In the genomic region with DNA sequence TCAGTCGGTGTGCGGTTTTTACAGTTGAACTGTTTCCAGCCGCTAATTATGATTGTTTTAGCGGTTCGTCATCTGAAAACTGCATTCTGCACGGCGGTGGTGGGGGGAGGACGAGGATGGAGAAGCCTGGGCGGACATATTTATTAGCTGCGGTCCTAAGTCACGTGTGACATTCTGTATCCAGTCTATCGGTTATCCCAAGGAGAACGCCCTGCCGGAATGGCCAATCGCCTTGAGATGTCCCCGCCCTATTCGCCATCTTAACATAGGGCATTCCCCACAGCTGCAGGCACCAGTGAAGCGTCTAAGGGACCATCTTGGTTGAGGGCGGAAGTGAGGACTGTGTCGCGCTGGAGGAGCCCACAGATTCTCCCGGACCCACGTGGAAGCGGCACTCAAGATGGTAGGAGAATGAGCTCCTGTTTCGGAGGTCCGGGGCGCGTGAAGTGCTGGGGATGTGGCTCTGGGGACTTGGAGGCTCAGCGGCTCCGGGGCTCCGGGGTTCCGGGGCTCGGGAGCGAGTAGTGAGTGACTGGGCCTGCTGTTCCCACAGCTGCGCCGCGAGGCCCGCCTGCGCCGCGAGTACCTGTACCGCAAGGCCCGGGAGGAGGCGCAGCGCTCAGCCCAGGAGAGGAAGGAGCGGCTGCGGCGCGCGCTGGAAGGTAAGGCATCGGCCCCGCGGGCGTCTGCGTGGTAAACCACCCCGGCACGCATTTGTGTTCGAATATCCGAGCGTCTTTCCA, we compare ENCODE assay signal across 1 cellular context.
A peak's percentile ranks its signal among the peaks of the same experiment; 100 is the strongest.
TF ChIP-seq lines count a peak whose summit lies in the region.

A gene with protein sequence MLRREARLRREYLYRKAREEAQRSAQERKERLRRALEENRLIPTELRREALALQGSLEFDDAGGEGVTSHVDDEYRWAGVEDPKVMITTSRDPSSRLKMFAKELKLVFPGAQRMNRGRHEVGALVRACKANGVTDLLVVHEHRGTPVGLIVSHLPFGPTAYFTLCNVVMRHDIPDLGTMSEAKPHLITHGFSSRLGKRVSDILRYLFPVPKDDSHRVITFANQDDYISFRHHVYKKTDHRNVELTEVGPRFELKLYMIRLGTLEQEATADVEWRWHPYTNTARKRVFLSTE (plus strand): TSS at position 365 of the 743 bp plus-strand sequence. CDS start 36 bp downstream, at position 401.

TF ChIP-seq in K562, 482 proteins besides CTCF, POLR2A, EP300 and RAD21 (continued from another document and continues in another):
- peak; percentile 88 for TF ChIP-seq PHF20 (IDR thresholded peaks at IDR 0.05; ENCODE audit: partially characterized antibody)
- no peak for TF ChIP-seq ZNF12 (CRISPR knock-in tag; IDR thresholded peaks at IDR 0.05)
- TF ChIP-seq ZNF717 (CRISPR knock-in tag; IDR thresholded peaks at IDR 0.05): no peak
- TF ChIP-seq ZNF507 (tag; conservative IDR thresholded peaks at IDR 0.05): no peak
- peak; percentile 93 for TF ChIP-seq GABPA (tag; conservative IDR thresholded peaks at IDR 0.05; ENCODE audit: low read depth)
- TF ChIP-seq CREM (IDR thresholded peaks at IDR 0.05; ENCODE audit: low read depth): peak; percentile 91
- no peak for TF ChIP-seq ZKSCAN3 (CRISPR knock-in tag; IDR thresholded peaks at IDR 0.05)
- TF ChIP-seq ZNF23 (CRISPR knock-in tag; IDR thresholded peaks at IDR 0.05): no peak
- TF ChIP-seq XRCC4 (IDR thresholded peaks at IDR 0.05; ENCODE audit: extremely low read depth, insufficient read depth, insufficient read length): no peak
- no peak for TF ChIP-seq SNIP1 (IDR thresholded peaks at IDR 0.05; ENCODE audit: low read depth)
- TF ChIP-seq, protein P1, sequence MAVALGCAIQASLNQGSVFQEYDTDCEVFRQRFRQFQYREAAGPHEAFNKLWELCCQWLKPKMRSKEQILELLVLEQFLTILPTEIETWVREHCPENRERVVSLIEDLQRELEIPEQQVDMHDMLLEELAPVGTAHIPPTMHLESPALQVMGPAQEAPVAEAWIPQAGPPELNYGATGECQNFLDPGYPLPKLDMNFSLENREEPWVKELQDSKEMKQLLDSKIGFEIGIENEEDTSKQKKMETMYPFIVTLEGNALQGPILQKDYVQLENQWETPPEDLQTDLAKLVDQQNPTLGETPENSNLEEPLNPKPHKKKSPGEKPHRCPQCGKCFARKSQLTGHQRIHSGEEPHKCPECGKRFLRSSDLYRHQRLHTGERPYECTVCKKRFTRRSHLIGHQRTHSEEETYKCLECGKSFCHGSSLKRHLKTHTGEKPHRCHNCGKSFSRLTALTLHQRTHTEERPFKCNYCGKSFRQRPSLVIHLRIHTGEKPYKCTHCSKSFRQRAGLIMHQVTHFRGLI (CRISPR knock-in tag; IDR thresholded peaks at IDR 0.05): no peak
- TF ChIP-seq BRCA1 (IDR thresholded peaks at IDR 0.05): no peak
- no peak for TF ChIP-seq BRCA1 (CRISPR knock-in tag; IDR thresholded peaks at IDR 0.05)
- TF ChIP-seq TAF9B (IDR thresholded peaks at IDR 0.05; ENCODE audit: partially characterized antibody): peak; percentile 79
- peak; percentile 88 for TF ChIP-seq ELF4 (CRISPR knock-in tag; IDR thresholded peaks at IDR 0.05)
- no peak for TF ChIP-seq NR3C1 (CRISPR knock-in tag; IDR thresholded peaks at IDR 0.05)
- TF ChIP-seq, protein P2, sequence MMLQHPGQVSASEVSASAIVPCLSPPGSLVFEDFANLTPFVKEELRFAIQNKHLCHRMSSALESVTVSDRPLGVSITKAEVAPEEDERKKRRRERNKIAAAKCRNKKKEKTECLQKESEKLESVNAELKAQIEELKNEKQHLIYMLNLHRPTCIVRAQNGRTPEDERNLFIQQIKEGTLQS (IDR thresholded peaks at IDR 0.05): no peak
- TF ChIP-seq, protein P2 (CRISPR knock-in tag; conservative IDR thresholded peaks at IDR 0.05): peak; percentile 6; the same call in 1 of the 2 replicates
- TF ChIP-seq, protein P3, sequence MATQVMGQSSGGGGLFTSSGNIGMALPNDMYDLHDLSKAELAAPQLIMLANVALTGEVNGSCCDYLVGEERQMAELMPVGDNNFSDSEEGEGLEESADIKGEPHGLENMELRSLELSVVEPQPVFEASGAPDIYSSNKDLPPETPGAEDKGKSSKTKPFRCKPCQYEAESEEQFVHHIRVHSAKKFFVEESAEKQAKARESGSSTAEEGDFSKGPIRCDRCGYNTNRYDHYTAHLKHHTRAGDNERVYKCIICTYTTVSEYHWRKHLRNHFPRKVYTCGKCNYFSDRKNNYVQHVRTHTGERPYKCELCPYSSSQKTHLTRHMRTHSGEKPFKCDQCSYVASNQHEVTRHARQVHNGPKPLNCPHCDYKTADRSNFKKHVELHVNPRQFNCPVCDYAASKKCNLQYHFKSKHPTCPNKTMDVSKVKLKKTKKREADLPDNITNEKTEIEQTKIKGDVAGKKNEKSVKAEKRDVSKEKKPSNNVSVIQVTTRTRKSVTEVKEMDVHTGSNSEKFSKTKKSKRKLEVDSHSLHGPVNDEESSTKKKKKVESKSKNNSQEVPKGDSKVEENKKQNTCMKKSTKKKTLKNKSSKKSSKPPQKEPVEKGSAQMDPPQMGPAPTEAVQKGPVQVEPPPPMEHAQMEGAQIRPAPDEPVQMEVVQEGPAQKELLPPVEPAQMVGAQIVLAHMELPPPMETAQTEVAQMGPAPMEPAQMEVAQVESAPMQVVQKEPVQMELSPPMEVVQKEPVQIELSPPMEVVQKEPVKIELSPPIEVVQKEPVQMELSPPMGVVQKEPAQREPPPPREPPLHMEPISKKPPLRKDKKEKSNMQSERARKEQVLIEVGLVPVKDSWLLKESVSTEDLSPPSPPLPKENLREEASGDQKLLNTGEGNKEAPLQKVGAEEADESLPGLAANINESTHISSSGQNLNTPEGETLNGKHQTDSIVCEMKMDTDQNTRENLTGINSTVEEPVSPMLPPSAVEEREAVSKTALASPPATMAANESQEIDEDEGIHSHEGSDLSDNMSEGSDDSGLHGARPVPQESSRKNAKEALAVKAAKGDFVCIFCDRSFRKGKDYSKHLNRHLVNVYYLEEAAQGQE (CRISPR knock-in tag; IDR thresholded peaks at IDR 0.05; ENCODE audit: low read depth): peak; percentile 69
- TF ChIP-seq MXI1 (IDR thresholded peaks at IDR 0.05; ENCODE audit: low read depth, low read length): peak; percentile 97
- TF ChIP-seq, protein P4, sequence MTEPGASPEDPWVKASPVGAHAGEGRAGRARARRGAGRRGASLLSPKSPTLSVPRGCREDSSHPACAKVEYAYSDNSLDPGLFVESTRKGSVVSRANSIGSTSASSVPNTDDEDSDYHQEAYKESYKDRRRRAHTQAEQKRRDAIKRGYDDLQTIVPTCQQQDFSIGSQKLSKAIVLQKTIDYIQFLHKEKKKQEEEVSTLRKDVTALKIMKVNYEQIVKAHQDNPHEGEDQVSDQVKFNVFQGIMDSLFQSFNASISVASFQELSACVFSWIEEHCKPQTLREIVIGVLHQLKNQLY (CRISPR knock-in tag; conservative IDR thresholded peaks at IDR 0.05): 0 out of 4 replicates have a peak, but pooled peaks of 1 of the 2 experiments have one; percentile 36
- TF ChIP-seq, protein P5, sequence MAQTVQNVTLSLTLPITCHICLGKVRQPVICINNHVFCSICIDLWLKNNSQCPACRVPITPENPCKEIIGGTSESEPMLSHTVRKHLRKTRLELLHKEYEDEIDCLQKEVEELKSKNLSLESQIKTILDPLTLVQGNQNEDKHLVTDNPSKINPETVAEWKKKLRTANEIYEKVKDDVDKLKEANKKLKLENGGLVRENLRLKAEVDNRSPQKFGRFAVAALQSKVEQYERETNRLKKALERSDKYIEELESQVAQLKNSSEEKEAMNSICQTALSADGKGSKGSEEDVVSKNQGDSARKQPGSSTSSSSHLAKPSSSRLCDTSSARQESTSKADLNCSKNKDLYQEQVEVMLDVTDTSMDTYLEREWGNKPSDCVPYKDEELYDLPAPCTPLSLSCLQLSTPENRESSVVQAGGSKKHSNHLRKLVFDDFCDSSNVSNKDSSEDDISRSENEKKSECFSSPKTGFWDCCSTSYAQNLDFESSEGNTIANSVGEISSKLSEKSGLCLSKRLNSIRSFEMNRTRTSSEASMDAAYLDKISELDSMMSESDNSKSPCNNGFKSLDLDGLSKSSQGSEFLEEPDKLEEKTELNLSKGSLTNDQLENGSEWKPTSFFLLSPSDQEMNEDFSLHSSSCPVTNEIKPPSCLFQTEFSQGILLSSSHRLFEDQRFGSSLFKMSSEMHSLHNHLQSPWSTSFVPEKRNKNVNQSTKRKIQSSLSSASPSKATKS (CRISPR knock-in tag; IDR thresholded peaks at IDR 0.05): no peak
- TF ChIP-seq FOS (IDR thresholded peaks at IDR 0.05; ENCODE audit: extremely low read depth, insufficient read length): no peak
- no peak for TF ChIP-seq BRD4 (IDR thresholded peaks at IDR 0.05)
- TF ChIP-seq ZNF133 (CRISPR knock-in tag; IDR thresholded peaks at IDR 0.05): no peak
- TF ChIP-seq, protein P6, sequence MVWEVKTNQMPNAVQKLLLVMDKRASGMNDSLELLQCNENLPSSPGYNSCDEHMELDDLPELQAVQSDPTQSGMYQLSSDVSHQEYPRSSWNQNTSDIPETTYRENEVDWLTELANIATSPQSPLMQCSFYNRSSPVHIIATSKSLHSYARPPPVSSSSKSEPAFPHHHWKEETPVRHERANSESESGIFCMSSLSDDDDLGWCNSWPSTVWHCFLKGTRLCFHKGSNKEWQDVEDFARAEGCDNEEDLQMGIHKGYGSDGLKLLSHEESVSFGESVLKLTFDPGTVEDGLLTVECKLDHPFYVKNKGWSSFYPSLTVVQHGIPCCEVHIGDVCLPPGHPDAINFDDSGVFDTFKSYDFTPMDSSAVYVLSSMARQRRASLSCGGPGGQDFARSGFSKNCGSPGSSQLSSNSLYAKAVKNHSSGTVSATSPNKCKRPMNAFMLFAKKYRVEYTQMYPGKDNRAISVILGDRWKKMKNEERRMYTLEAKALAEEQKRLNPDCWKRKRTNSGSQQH (CRISPR knock-in tag; IDR thresholded peaks at IDR 0.05): peak; percentile 63; the same call in 1 of the 2 replicates
- no peak for TF ChIP-seq EWSR1 (IDR thresholded peaks at IDR 0.05; ENCODE audit: borderline replicate concordance, low read depth, partially characterized antibody)
- no peak for TF ChIP-seq ZNF140 (CRISPR knock-in tag; IDR thresholded peaks at IDR 0.05)
- TF ChIP-seq CBFA2T2 (conservative IDR thresholded peaks at IDR 0.05): peak; percentile 73
- TF ChIP-seq TCF7L2 (IDR thresholded peaks at IDR 0.05; ENCODE audit: low read depth, low read length): no peak
- TF ChIP-seq, protein P7, sequence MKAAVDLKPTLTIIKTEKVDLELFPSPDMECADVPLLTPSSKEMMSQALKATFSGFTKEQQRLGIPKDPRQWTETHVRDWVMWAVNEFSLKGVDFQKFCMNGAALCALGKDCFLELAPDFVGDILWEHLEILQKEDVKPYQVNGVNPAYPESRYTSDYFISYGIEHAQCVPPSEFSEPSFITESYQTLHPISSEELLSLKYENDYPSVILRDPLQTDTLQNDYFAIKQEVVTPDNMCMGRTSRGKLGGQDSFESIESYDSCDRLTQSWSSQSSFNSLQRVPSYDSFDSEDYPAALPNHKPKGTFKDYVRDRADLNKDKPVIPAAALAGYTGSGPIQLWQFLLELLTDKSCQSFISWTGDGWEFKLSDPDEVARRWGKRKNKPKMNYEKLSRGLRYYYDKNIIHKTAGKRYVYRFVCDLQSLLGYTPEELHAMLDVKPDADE (conservative IDR thresholded peaks at IDR 0.05; ENCODE audit: control insufficient read depth, low read depth, low read length): peak; percentile 95
- TF ChIP-seq, protein P8, sequence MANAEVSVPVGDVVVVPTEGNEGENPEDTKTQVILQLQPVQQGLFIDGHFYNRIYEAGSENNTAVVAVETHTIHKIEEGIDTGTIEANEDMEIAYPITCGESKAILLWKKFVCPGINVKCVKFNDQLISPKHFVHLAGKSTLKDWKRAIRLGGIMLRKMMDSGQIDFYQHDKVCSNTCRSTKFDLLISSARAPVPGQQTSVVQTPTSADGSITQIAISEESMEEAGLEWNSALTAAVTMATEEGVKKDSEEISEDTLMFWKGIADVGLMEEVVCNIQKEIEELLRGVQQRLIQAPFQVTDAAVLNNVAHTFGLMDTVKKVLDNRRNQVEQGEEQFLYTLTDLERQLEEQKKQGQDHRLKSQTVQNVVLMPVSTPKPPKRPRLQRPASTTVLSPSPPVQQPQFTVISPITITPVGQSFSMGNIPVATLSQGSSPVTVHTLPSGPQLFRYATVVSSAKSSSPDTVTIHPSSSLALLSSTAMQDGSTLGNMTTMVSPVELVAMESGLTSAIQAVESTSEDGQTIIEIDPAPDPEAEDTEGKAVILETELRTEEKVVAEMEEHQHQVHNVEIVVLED (CRISPR knock-in tag; IDR thresholded peaks at IDR 0.05): 0 out of 2 replicates have a peak, but pooled peaks have one; percentile 41
- peak; percentile 86 for TF ChIP-seq NR2C1 (IDR thresholded peaks at IDR 0.05)
- TF ChIP-seq NR2C1 (tag; IDR thresholded peaks at IDR 0.05): peak; percentile 70; the same call in 1 of the 2 replicates
- TF ChIP-seq, protein P9, sequence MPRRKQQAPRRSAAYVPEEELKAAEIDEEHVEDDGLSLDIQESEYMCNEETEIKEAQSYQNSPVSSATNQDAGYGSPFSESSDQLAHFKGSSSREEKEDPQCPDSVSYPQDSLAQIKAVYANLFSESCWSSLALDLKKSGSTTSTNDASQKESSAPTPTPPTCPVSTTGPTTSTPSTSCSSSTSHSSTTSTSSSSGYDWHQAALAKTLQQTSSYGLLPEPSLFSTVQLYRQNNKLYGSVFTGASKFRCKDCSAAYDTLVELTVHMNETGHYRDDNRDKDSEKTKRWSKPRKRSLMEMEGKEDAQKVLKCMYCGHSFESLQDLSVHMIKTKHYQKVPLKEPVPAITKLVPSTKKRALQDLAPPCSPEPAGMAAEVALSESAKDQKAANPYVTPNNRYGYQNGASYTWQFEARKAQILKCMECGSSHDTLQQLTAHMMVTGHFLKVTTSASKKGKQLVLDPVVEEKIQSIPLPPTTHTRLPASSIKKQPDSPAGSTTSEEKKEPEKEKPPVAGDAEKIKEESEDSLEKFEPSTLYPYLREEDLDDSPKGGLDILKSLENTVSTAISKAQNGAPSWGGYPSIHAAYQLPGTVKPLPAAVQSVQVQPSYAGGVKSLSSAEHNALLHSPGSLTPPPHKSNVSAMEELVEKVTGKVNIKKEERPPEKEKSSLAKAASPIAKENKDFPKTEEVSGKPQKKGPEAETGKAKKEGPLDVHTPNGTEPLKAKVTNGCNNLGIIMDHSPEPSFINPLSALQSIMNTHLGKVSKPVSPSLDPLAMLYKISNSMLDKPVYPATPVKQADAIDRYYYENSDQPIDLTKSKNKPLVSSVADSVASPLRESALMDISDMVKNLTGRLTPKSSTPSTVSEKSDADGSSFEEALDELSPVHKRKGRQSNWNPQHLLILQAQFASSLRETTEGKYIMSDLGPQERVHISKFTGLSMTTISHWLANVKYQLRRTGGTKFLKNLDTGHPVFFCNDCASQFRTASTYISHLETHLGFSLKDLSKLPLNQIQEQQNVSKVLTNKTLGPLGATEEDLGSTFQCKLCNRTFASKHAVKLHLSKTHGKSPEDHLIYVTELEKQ (CRISPR knock-in tag; IDR thresholded peaks at IDR 0.05): 0 out of 2 replicates have a peak, but pooled peaks have one; percentile 37
- TF ChIP-seq ZSCAN29 (IDR thresholded peaks at IDR 0.05): no peak
- TF ChIP-seq, protein P10, sequence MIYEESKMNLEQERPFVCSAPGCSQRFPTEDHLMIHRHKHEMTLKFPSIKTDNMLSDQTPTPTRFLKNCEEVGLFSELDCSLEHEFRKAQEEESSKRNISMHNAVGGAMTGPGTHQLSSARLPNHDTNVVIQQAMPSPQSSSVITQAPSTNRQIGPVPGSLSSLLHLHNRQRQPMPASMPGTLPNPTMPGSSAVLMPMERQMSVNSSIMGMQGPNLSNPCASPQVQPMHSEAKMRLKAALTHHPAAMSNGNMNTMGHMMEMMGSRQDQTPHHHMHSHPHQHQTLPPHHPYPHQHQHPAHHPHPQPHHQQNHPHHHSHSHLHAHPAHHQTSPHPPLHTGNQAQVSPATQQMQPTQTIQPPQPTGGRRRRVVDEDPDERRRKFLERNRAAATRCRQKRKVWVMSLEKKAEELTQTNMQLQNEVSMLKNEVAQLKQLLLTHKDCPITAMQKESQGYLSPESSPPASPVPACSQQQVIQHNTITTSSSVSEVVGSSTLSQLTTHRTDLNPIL (CRISPR knock-in tag; IDR thresholded peaks at IDR 0.05): no peak
